Comparison of ENCODE assay signal across 8 cellular contexts in genomic region chr1:26993237-26994019, GRCh38. TPM values are rescaled to one million over a fixed set of nuclear protein-coding genes. Genes with fewer than 3 reads are reported as not detected.
A peak's percentile ranks its signal among the peaks of the same experiment; 100 is the strongest.
DNase-seq lines count a peak whose midpoint lies in the region; ATAC-seq and TF ChIP-seq lines count a peak whose summit lies in the region.

Gene TRNP1, plus strand, starts transcription at chr1:26993692. Its CDS starts 95 bp downstream, at chr1:26993787.

- H3K27me3 Mint-ChIP-seq in CD4-positive, CD25-positive, alpha-beta regulatory T cell: peaks cover 71% of the 10 kb centered on the region
- H3K27me3 Mint-ChIP-seq in GM23338 (ENCODE audit: insufficient read depth, low read depth, poor library complexity): peaks cover 41% of the 10 kb centered on the region

- TF ChIP-seq CTCF in GM23338 (conservative IDR thresholded peaks at IDR 0.05; ENCODE audit: low read depth in 2 of 2) (no peak; a peak in 1 of 4 replicates), choroid plexus epithelial cell (conservative IDR thresholded peaks at IDR 0.05; ENCODE audit: low read depth, low read length) (no peak)

- H3K36me3 ChIP-seq in CD4-positive, CD25-positive, alpha-beta regulatory T cell (ENCODE audit: control insufficient read depth, insufficient read depth, low read length): no peaks in the 10 kb centered on the region
- peaks cover 10% of the 10 kb centered on the region; the same call in 1 of the 2 replicates for H3K36me3 ChIP-seq in GM23338 (ENCODE audit: insufficient read depth)

- H3K4me3 Mint-ChIP-seq in CD4-positive, CD25-positive, alpha-beta regulatory T cell: peak within 1 kb of the TSS; percentile 81 to 88 (median 84)
- peak within 1 kb of the TSS; percentile 89 for H3K4me3 Mint-ChIP-seq in GM23338

- H3K4me1 Mint-ChIP-seq in CD4-positive, CD25-positive, alpha-beta regulatory T cell: peaks cover 0 to 28% (median 13%) of the 10 kb centered on the region in 4 donors
- peaks cover 46% of the 10 kb centered on the region for H3K4me1 Mint-ChIP-seq in GM23338

- H3K27ac Mint-ChIP-seq in CD4-positive, CD25-positive, alpha-beta regulatory T cell: peak within 1 kb of the TSS in 1 of 3 donors; percentile 9
- H3K27ac Mint-ChIP-seq in GM23338: 0 out of 2 replicates have a peak within 1 kb of the TSS, but pooled peaks have one; percentile 16

- DNase-seq in CD4-positive, CD25-positive, alpha-beta regulatory T cell: peak; percentile 41 to 63 (median 57)
- DNase-seq in GM23338 (ENCODE audit: low spot score) (peak; percentile 91), NCI-H2171 (lab: John Stamatoyannopoulos, UW) (peak; percentile 76), choroid plexus epithelial cell (ENCODE audit: low read depth) (peak; percentile 82), left colon (peak in 1 of 2 donors; percentile 75)
- DNase-seq in activated CD4-positive, alpha-beta T cell treated with anti-CD3 and anti-CD28 coated beads for 48 hours: peak; percentile 72
- DNase-seq in stimulated activated CD4-positive, alpha-beta T cell treated with anti-CD3 and anti-CD28 coated beads, Interleukin-1b, Interleukin-23, amount 100 ng/mL, for 4 hours (ENCODE audit: low read depth in 2 of 2): peak; percentile 51 to 71

- H3K4me2 ChIP-seq in GM23338: peak within 1 kb of the TSS; percentile 99

- peak within 1 kb of the TSS; percentile 96 for H2AFZ ChIP-seq in GM23338

- ATAC-seq in CD4-positive, CD25-positive, alpha-beta regulatory T cell (ENCODE audit: low read depth in 2 of 2): peak; percentile 28 to 57
- ATAC-seq in GM23338: peak; percentile 46
- ATAC-seq in left colon: peak; percentile 44
- no peak for ATAC-seq in HG02884 (IDR thresholded peaks at IDR 0.05; ENCODE audit: unreplicated experiment)

- H3K9me3 ChIP-seq in CD4-positive, CD25-positive, alpha-beta regulatory T cell (ENCODE audit: control insufficient read depth in 2 of 2, low read length in 2 of 2): no peaks in the 10 kb centered on the region

- H4K20me1 ChIP-seq in GM23338 (replicated peaks; ENCODE audit: insufficient read depth): peaks cover 20% of the 10 kb centered on the region

- peak within 1 kb of the TSS; percentile 40 for H3K4me3 ChIP-seq in CD4-positive, CD25-positive, alpha-beta regulatory T cell (ENCODE audit: low read depth, low read length)
- H3K4me3 ChIP-seq in GM23338: peak within 1 kb of the TSS; percentile 94
- H3K4me3 ChIP-seq in choroid plexus epithelial cell (ENCODE audit: low read depth, low read length): peak within 1 kb of the TSS; percentile 71

- H3K79me2 ChIP-seq in GM23338 (replicated peaks; ENCODE audit: insufficient read depth): peaks cover 43% of the 10 kb centered on the region

- no peaks in the 10 kb centered on the region for H3K9me2 ChIP-seq in GM23338 (ENCODE audit: insufficient read depth)

- peaks cover 0 to 4% (median 0%) of the 10 kb centered on the region in 7 donors for H3K9me3 Mint-ChIP-seq in CD4-positive, CD25-positive, alpha-beta regulatory T cell
- peaks cover 3% of the 10 kb centered on the region; the same call in 1 of the 3 replicates for H3K9me3 Mint-ChIP-seq in GM23338

- H3K4me1 ChIP-seq in CD4-positive, CD25-positive, alpha-beta regulatory T cell (ENCODE audit: control insufficient read depth, insufficient read depth, low read length, poor library complexity, severe bottlenecking): peaks cover 16% of the 10 kb centered on the region
- peaks cover 42% of the 10 kb centered on the region for H3K4me1 ChIP-seq in GM23338 (ENCODE audit: insufficient read depth)

- H3F3A ChIP-seq in GM23338 (replicated peaks; ENCODE audit: low read depth): peaks cover 31% of the 10 kb centered on the region

- intact Hi-C loops in left colon (cut with DNase I, micrococcal nuclease): no loop called here

- H3K27ac ChIP-seq in CD4-positive, CD25-positive, alpha-beta regulatory T cell (ENCODE audit: insufficient read depth, low read length, poor library complexity, severe bottlenecking): no peak within 1 kb of the TSS
- peak within 1 kb of the TSS; percentile 98 for H3K27ac ChIP-seq in GM23338 (ENCODE audit: low read depth)

- no peaks in the 10 kb centered on the region for H3K36me3 Mint-ChIP-seq in CD4-positive, CD25-positive, alpha-beta regulatory T cell
- H3K36me3 Mint-ChIP-seq in GM23338 (ENCODE audit: low read depth): peaks cover 31% of the 10 kb centered on the region

- peaks cover 31% of the 10 kb centered on the region for H3K27me3 ChIP-seq in CD4-positive, CD25-positive, alpha-beta regulatory T cell (ENCODE audit: control insufficient read depth, insufficient read depth, low read length)
- H3K27me3 ChIP-seq in GM23338 (ENCODE audit: insufficient read depth): no peaks in the 10 kb centered on the region

TF ChIP-seq in GM23338, 12 proteins besides CTCF, POLR2A, EP300 and RAD21:
- TF ChIP-seq EZH2phosphoT487 (IDR thresholded peaks at IDR 0.05; ENCODE audit: unreplicated experiment) (no peak), POLR2AphosphoS5 (IDR thresholded peaks at IDR 0.05; ENCODE audit: low read depth) (peak; percentile 99), CREB1 (CRISPR knock-in tag; IDR thresholded peaks at IDR 0.05; ENCODE audit: low read depth) (peak; percentile 46), ETS1 (IDR thresholded peaks at IDR 0.05) (peak; percentile 51; the same call in 1 of the 2 replicates)

RNA-seq across cellular contexts. Expression of gene TRNP1, which starts in this region (rescaled TPM):
- not detected for total RNA-seq in CD4-positive, CD25-positive, alpha-beta regulatory T cell
- not detected for polyA plus RNA-seq in CD4-positive, CD25-positive, alpha-beta regulatory T cell
- total RNA-seq in GM23338 (2014; rRNA removed; shearing (Covaris generic)): 54.3 and 69.3 TPM in 2 replicates
- 21.2 and 29.4 TPM in 2 replicates for polyA plus RNA-seq in GM23338 (2016; fragmentation: Nextera tagmentation; extraction: Ambion mirVana)
- total RNA-seq in left colon: 1 to 10 TPM; 1.3 to 3.0 TPM

Comparison
In these comparisons a context has a peak if more than half of its experiments do, and no peak if none do; other contexts are left out.
1. RNA of gene TRNP1 (total RNA-seq): 54.3 to 69.3 TPM in GM23338; 1.3 to 3.0 TPM in left colon and not detected in CD4-positive, CD25-positive, alpha-beta regulatory T cell (single experiment); every median in the first group is over 10 times any median in the second.
2. RNA of gene TRNP1 (polyA plus RNA-seq): 21.2 to 29.4 TPM in GM23338; not detected in CD4-positive, CD25-positive, alpha-beta regulatory T cell; every median in the first group is over 10 times any median in the second.
3. Peak in DNase-seq, ATAC-seq and H3K4me3 ChIP-seq in CD4-positive, CD25-positive, alpha-beta regulatory T cell; RNA of the gene not detected or under 1 TPM.
4. H3K4me3 ChIP-seq: peak in every context shown above with its lines; median percentile 94 in GM23338; 71 in choroid plexus epithelial cell; 40 in CD4-positive, CD25-positive, alpha-beta regulatory T cell.